20 cellular contexts compared by ENCODE assay signal in genomic region chr10:115985696-115986095, GRCh38.
"Had no signal": no experiment of that assay in that cellular context is flagged by ENCODE, and none has a peak within 500 bp of the region (broad histone marks: within the 10 kb centered on the region; RNA-seq: fewer than 3 reads in every experiment).

No MANE protein-coding gene starts in this region.

- H3K27ac Mint-ChIP-seq: activated CD8-positive, alpha-beta T cell treated with anti-CD3 and anti-CD28 coated beads for 36 hours; activated naive CD4-positive, alpha-beta T cell treated with anti-CD3 and anti-CD28 coated beads, Interleukin-2, amount 10 ng/mL, durations not matched to agents 7 days and 5 days; activated naive CD8-positive, alpha-beta T cell treated with anti-CD3 and anti-CD28 coated beads for 36 hours; activated T-cell treated with anti-CD3 and anti-CD28 coated beads, Interleukin-2, amount 50 U/mL, for 72 hours; activated T-helper 2 cell treated with anti-CD3 and anti-CD28 coated beads, Interferon-gamma antibody, Interleukin-2, Interleukin-4, amounts not matched to agents 10 μg/mL and 5 μg/mL and 100 μg/mL, durations not matched to agents 14 hours and 24 hours and 36 hours had no signal

- H3K36me3 ChIP-seq: SJSA1 had no signal

- H3K4me1 Mint-ChIP-seq: activated naive CD4-positive, alpha-beta T cell treated with anti-CD3 and anti-CD28 coated beads, Interleukin-2, amount 10 ng/mL, durations not matched to agents 7 days and 5 days; activated naive CD8-positive, alpha-beta T cell treated with anti-CD3 and anti-CD28 coated beads for 36 hours had no signal

- H3K4me3 Mint-ChIP-seq: activated CD8-positive, alpha-beta T cell treated with anti-CD3 and anti-CD28 coated beads for 36 hours; activated naive CD4-positive, alpha-beta T cell treated with anti-CD3 and anti-CD28 coated beads, Interleukin-2, amount 10 ng/mL, durations not matched to agents 7 days and 5 days; activated naive CD8-positive, alpha-beta T cell treated with anti-CD3 and anti-CD28 coated beads for 36 hours; activated T-cell treated with anti-CD3 and anti-CD28 coated beads, Interleukin-2, amount 50 U/mL, for 72 hours had no signal

- H3K4me3 ChIP-seq: SJSA1 had no signal

- H3K36me3 Mint-ChIP-seq: activated naive CD4-positive, alpha-beta T cell treated with anti-CD3 and anti-CD28 coated beads, Interleukin-2, amount 10 ng/mL, durations not matched to agents 7 days and 5 days; activated naive CD8-positive, alpha-beta T cell treated with anti-CD3 and anti-CD28 coated beads for 36 hours had no signal

- ATAC-seq: activated CD4-positive, CD25-positive, alpha-beta regulatory T cell treated with anti-CD3 and anti-CD28 coated beads, Interleukin-2, amount 50 U/mL, for 24 hours; activated CD8-positive, alpha-beta T cell treated with anti-CD3 and anti-CD28 coated beads for 36 hours; activated T-cell treated with anti-CD3 and anti-CD28 coated beads, Interleukin-2, amount 50 U/mL, for 72 hours; PC-3; SK-N-SH treated with all-trans-retinoic acid at 6 μM for 48 hours had no signal

- H3K27ac ChIP-seq: SJSA1 had no signal

- H3K9me3 ChIP-seq: SJSA1 had no signal

- DNase-seq: activated CD4-positive, alpha-beta T cell treated with anti-CD3 and anti-CD28 coated beads for 4 hours; activated CD8-positive, alpha-beta memory T cell treated with anti-CD3 and anti-CD28 coated beads, Interleukin-2, amount 50 U/mL, for 4 hours; activated CD8-positive, alpha-beta T cell treated with anti-CD3 and anti-CD28 coated beads for 36 hours; activated gamma-delta T cell treated with Interleukin-2 at 50 U/mL for 16 hours; activated naive CD4-positive, alpha-beta T cell treated with anti-CD3 and anti-CD28 coated beads, Interleukin-2, amount 10 ng/mL, durations not matched to agents 7 days and 5 days; activated naive CD8-positive, alpha-beta T cell treated with anti-CD3 and anti-CD28 coated beads for 36 hours; activated T-cell treated with anti-CD3 and anti-CD28 coated beads, Interleukin-2, amount 50 U/mL, for 72 hours; NCI-H1105 treated with DMSO at 0.1 percent for 48 hours; NCI-H1436 treated with DMSO at 0.1 percent for 48 hours; NCI-H187; NCI-H2081; NCI-H510A treated with DMSO at 0.1 percent for 48 hours; PC-3; SHP77; SW 1271 had no signal

- FAIRE-seq: RCC 7860 had no signal

- H3K27me3 ChIP-seq: SJSA1 had no signal

- H3K27me3 Mint-ChIP-seq: activated CD8-positive, alpha-beta T cell treated with anti-CD3 and anti-CD28 coated beads for 36 hours; activated naive CD4-positive, alpha-beta T cell treated with anti-CD3 and anti-CD28 coated beads, Interleukin-2, amount 10 ng/mL, durations not matched to agents 7 days and 5 days had no signal
